ENCODE assay signal across 14 cellular contexts in the genomic region with DNA sequence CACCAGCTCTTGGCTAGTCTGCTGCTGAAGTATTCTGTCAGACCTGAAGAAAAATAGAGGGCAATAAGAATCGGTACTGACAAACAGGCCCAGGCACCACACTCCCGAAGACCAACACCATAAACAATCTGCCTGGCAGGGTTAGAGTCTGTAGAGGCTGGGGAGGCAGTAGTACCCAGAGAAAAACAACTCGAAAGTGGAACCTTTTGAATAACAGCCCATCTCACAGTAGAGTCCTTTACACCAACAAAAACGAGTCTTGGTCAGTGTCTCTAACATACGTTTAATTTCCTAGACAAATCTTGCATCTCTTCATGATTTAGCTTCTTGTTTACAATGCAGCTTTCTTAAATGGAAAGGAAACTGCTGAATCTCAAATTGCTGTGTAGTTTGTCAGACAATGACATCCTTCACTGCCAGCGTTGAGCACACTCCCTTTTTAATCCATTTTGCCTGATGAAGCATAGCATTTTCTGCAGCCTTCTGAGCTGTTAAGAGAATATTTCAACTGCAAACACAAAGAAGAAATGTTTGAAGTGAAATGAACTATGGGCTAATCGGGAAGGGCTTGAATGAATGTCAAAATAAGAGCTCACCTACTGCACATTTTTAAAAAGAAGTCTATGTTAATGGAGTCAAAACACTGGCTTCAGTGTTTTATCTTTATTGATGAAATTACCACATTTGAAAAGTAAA.
DNase-seq lines count a peak whose midpoint lies in the region; ATAC-seq and TF ChIP-seq lines count a peak whose summit lies in the region.
"Had no signal": no experiment of that assay in that cellular context is flagged by ENCODE, and none has a peak within 500 bp of the region (broad histone marks: within the 10 kb centered on the region; RNA-seq: fewer than 3 reads in every experiment).

No MANE protein-coding gene starts in this region.

- WGBS in H9 (ENCODE audit: extremely low coverage, insufficient read length, low lambda C conversion rate), result no CpG with 5 or more reads among the region's 7 CpGs

- H3K36me3 Mint-ChIP-seq in H9 (ENCODE audit: insufficient read depth in 1 of 3, low read depth in 3 of 3), result no peaks in the 10 kb centered on the region
- no peaks in the 10 kb centered on the region for H3K36me3 Mint-ChIP-seq in natural killer cell treated with Interleukin-12 subunit alpha and Interleukin-12 subunit beta and Interleukin-15 and Interleukin-18, amount 100 ng/mL, for 72 hours
- no peaks in the 10 kb centered on the region for H3K36me3 Mint-ChIP-seq in activated T-cell treated with anti-CD3 and anti-CD28 coated beads, Interleukin-2, amount 50 U/mL, for 72 hours (ENCODE audit: insufficient read depth in 2 of 2)
- H3K36me3 Mint-ChIP-seq: CD4-positive, CD25-positive, alpha-beta regulatory T cell; naive thymus-derived CD4-positive, alpha-beta T cell had no signal

- peak overlapping the region; percentile 36 for H3K27ac ChIP-seq in H9 (ENCODE audit: insufficient read length, low read depth, low read length)
- peak overlapping the region; percentile 25 for H3K27ac ChIP-seq in iPS-20b (ENCODE audit: low read length)
- H3K27ac ChIP-seq: RWPE1 had no signal

- H2BK12ac ChIP-seq in H9 (ENCODE audit: insufficient read length, low read depth, low read length), result no peak overlapping the region

- no peak overlapping the region for H4K5ac ChIP-seq in H9 (ENCODE audit: insufficient read length, low read depth, low read length)

- H3K4me3 ChIP-seq in iPS-20b (ENCODE audit: low read length), result no peak overlapping the region

- H3K4me3 Mint-ChIP-seq in H9, result peak overlapping the region in 1 of 2 experiments; percentile 7; a peak in 1 of 5 replicates
- H3K4me3 Mint-ChIP-seq in natural killer cell treated with Interleukin-12 subunit alpha and Interleukin-12 subunit beta and Interleukin-15 and Interleukin-18, amount 100 ng/mL, for 72 hours, result no peak overlapping the region
- H3K4me3 Mint-ChIP-seq in activated T-cell treated with anti-CD3 and anti-CD28 coated beads, Interleukin-2, amount 50 U/mL, for 72 hours, result no peak overlapping the region
- H3K4me3 Mint-ChIP-seq: activated T-helper 17 cell treated with anti-CD3 and anti-CD28 coated beads, Interleukin-2, amount 50 U/mL, for 72 hours; CD4-positive, CD25-positive, alpha-beta regulatory T cell; naive thymus-derived CD4-positive, alpha-beta T cell had no signal

- H3K56ac ChIP-seq in H9 (ENCODE audit: insufficient read length, low read depth, low read length), result no peak overlapping the region

- TF ChIP-seq CTCF in H9 (conservative IDR thresholded peaks at IDR 0.05), result no peak

- H3K9me3 Mint-ChIP-seq in H9, result no peaks in the 10 kb centered on the region; a peak in 1 of 5 replicates
- peaks cover 2% of the 10 kb centered on the region for H3K9me3 Mint-ChIP-seq in natural killer cell treated with Interleukin-12 subunit alpha and Interleukin-12 subunit beta and Interleukin-15 and Interleukin-18, amount 100 ng/mL, for 72 hours
- peaks cover 0 to 4% of the 10 kb centered on the region in 2 donors for H3K9me3 Mint-ChIP-seq in activated T-cell treated with anti-CD3 and anti-CD28 coated beads, Interleukin-2, amount 50 U/mL, for 72 hours

- H3K4ac ChIP-seq in H9 (ENCODE audit: low read depth, low read length), result no peak overlapping the region

- H3K9ac ChIP-seq in H9 (ENCODE audit: extremely low read depth, insufficient read length, low read length) (no peak overlapping the region), iPS-20b (ENCODE audit: low read depth, low read length) (peak overlapping the region; percentile 3; the same call in 1 of the 2 replicates)

- no peak overlapping the region for H2BK120ac ChIP-seq in H9 (ENCODE audit: low read depth, low read length, poor library complexity, severe bottlenecking)

- no peak overlapping the region for H3K18ac ChIP-seq in H9 (ENCODE audit: insufficient read length, low read depth, low read length)

- no peak overlapping the region for H2BK5ac ChIP-seq in H9 (ENCODE audit: insufficient read length, low read length)

- no peak overlapping the region for H4K91ac ChIP-seq in H9 (ENCODE audit: insufficient read length, low read depth, low read length)

- no peak overlapping the region for H3T11ph ChIP-seq in H9 (ENCODE audit: low read length)

- H4K20me1 ChIP-seq in H9 (ENCODE audit: control insufficient read depth, insufficient read depth, insufficient read length), result no peaks in the 10 kb centered on the region

- DNase-seq in H9 (no peak), amniotic epithelial cell (ENCODE audit: low read depth) (peak; percentile 71), renal cortical epithelial cell (ENCODE audit: low read depth) (peak; percentile 84)
- DNase-seq in natural killer cell treated with Interleukin-12 subunit alpha and Interleukin-12 subunit beta and Interleukin-15 and Interleukin-18, amount 100 ng/mL, for 72 hours (ENCODE audit: low spot score), result no peak
- DNase-seq in activated T-cell treated with anti-CD3 and anti-CD28 coated beads, Interleukin-2, amount 50 U/mL, for 72 hours, result no peak
- DNase-seq in effector CD8-positive, alpha-beta T cell (lab: John Stamatoyannopoulos, UW), result no peak
- DNase-seq: CD4-positive, CD25-positive, alpha-beta regulatory T cell; naive thymus-derived CD4-positive, alpha-beta T cell; NCI-H2171; stimulated activated CD4-positive, alpha-beta T cell treated with anti-CD3 and anti-CD28 coated beads, Interleukin-4, amount 100 ng/mL, for 1 hour had no signal

- peak overlapping the region; percentile 75 for H2AFZ ChIP-seq in H9 (ENCODE audit: low read length)

- no peaks in the 10 kb centered on the region for H3K36me3 ChIP-seq in iPS-20b (ENCODE audit: insufficient read depth, low read depth, low read length)

- H2BK15ac ChIP-seq in H9 (ENCODE audit: low read depth, low read length), result no peak overlapping the region

- no peak overlapping the region for H3K4me2 ChIP-seq in H9 (ENCODE audit: insufficient read depth, insufficient read length, low read length)

- no peaks in the 10 kb centered on the region for H3K79me1 ChIP-seq in H9 (ENCODE audit: insufficient read depth, low read depth, low read length, poor library complexity, severe bottlenecking)

- H2BK20ac ChIP-seq in H9 (ENCODE audit: low read depth, low read length, poor library complexity, severe bottlenecking), result no peak overlapping the region

- H3K27me3 Mint-ChIP-seq in H9 (ENCODE audit: low read depth), result no peaks in the 10 kb centered on the region
- H3K27me3 Mint-ChIP-seq in natural killer cell treated with Interleukin-12 subunit alpha and Interleukin-12 subunit beta and Interleukin-15 and Interleukin-18, amount 100 ng/mL, for 72 hours, result no peaks in the 10 kb centered on the region
- H3K27me3 Mint-ChIP-seq in activated T-cell treated with anti-CD3 and anti-CD28 coated beads, Interleukin-2, amount 50 U/mL, for 72 hours (ENCODE audit: low read depth), result no peaks in the 10 kb centered on the region
- H3K27me3 Mint-ChIP-seq: activated T-helper 17 cell treated with anti-CD3 and anti-CD28 coated beads, Interleukin-2, amount 50 U/mL, for 72 hours; CD4-positive, CD25-positive, alpha-beta regulatory T cell; naive thymus-derived CD4-positive, alpha-beta T cell had no signal

- no peaks in the 10 kb centered on the region for H3K23me2 ChIP-seq in H9 (ENCODE audit: insufficient read length, low read depth, low read length, poor library complexity, severe bottlenecking)

- H3K4me1 Mint-ChIP-seq in H9, result peaks cover 43 to 44% of the 10 kb centered on the region in 2 experiments
- H3K4me1 Mint-ChIP-seq in natural killer cell treated with Interleukin-12 subunit alpha and Interleukin-12 subunit beta and Interleukin-15 and Interleukin-18, amount 100 ng/mL, for 72 hours (ENCODE audit: low read depth in 2 of 2), result no peaks in the 10 kb centered on the region
- no peaks in the 10 kb centered on the region for H3K4me1 Mint-ChIP-seq in activated T-cell treated with anti-CD3 and anti-CD28 coated beads, Interleukin-2, amount 50 U/mL, for 72 hours (ENCODE audit: low read depth)
- H3K4me1 Mint-ChIP-seq: activated T-helper 17 cell treated with anti-CD3 and anti-CD28 coated beads, Interleukin-2, amount 50 U/mL, for 72 hours; CD4-positive, CD25-positive, alpha-beta regulatory T cell; naive thymus-derived CD4-positive, alpha-beta T cell had no signal

- H3K27me3 ChIP-seq in H9 (ENCODE audit: insufficient read depth, low read length) (no peaks in the 10 kb centered on the region), iPS-20b (ENCODE audit: insufficient read depth, low read length) (no peaks in the 10 kb centered on the region)

- no peak overlapping the region for H2AK5ac ChIP-seq in H9 (ENCODE audit: insufficient read length, low read length)

- H3K23ac ChIP-seq in H9 (ENCODE audit: insufficient read length, low read depth, low read length), result no peak overlapping the region

- no peak overlapping the region; the same call in 1 of the 2 replicates for H3K14ac ChIP-seq in H9 (ENCODE audit: insufficient read depth, low read length)

- H3K27ac Mint-ChIP-seq in H9, result peak overlapping the region; percentile 15 to 63 (median 44); a peak in 3 of 7 replicates
- H3K27ac Mint-ChIP-seq in natural killer cell treated with Interleukin-12 subunit alpha and Interleukin-12 subunit beta and Interleukin-15 and Interleukin-18, amount 100 ng/mL, for 72 hours, result no peak overlapping the region
- no peak overlapping the region for H3K27ac Mint-ChIP-seq in activated T-cell treated with anti-CD3 and anti-CD28 coated beads, Interleukin-2, amount 50 U/mL, for 72 hours
- H3K27ac Mint-ChIP-seq: activated T-helper 17 cell treated with anti-CD3 and anti-CD28 coated beads, Interleukin-2, amount 50 U/mL, for 72 hours; naive thymus-derived CD4-positive, alpha-beta T cell had no signal

- no peak for ATAC-seq in natural killer cell treated with Interleukin-12 subunit alpha and Interleukin-12 subunit beta and Interleukin-15 and Interleukin-18, amount 100 ng/mL, for 72 hours
- ATAC-seq in HG02885 (IDR thresholded peaks at IDR 0.05; ENCODE audit: poor library complexity, unreplicated experiment), result no peak
- ATAC-seq in activated T-cell treated with anti-CD3 and anti-CD28 coated beads, Interleukin-2, amount 50 U/mL, for 72 hours (replicated peaks in 1 of 2), result no peak
- ATAC-seq: activated T-helper 17 cell treated with anti-CD3 and anti-CD28 coated beads, Interleukin-2, amount 50 U/mL, for 72 hours; naive thymus-derived CD4-positive, alpha-beta T cell had no signal

- H4K8ac ChIP-seq in H9 (replicated peaks; ENCODE audit: insufficient read length, low read depth, low read length), result no peak overlapping the region

- H3K9me3 ChIP-seq in H9 (ENCODE audit: control insufficient read depth, low read depth, low read length) (no peaks in the 10 kb centered on the region), iPS-20b (ENCODE audit: insufficient read depth, low read depth, low read length) (no peaks in the 10 kb centered on the region)

- no peaks in the 10 kb centered on the region for H3K79me2 ChIP-seq in H9 (ENCODE audit: insufficient read depth, low read length)

- H3K4me1 ChIP-seq in H9 (ENCODE audit: insufficient read depth, low read length), result peaks cover 10% of the 10 kb centered on the region; the same call in 1 of the 2 replicates
- peaks cover 30% of the 10 kb centered on the region for H3K4me1 ChIP-seq in iPS-20b (ENCODE audit: insufficient read depth, low read length)

Comparison
In these comparisons a context has a peak if more than half of its experiments do, and no peak if none do; other contexts are left out.
1. DNase-seq: peak in amniotic epithelial cell (single experiment) and renal cortical epithelial cell (single experiment); none in H9 (single experiment), natural killer cell treated with Interleukin-12 subunit alpha and Interleukin-12 subunit beta and Interleukin-15 and Interleukin-18, amount 100 ng/mL, for 72 hours (single experiment), activated T-cell treated with anti-CD3 and anti-CD28 coated beads, Interleukin-2, amount 50 U/mL, for 72 hours (0 of 2) and effector CD8-positive, alpha-beta T cell (single experiment).
2. H3K27ac Mint-ChIP-seq: peak in H9 (3 of 3); none in natural killer cell treated with Interleukin-12 subunit alpha and Interleukin-12 subunit beta and Interleukin-15 and Interleukin-18, amount 100 ng/mL, for 72 hours (0 of 2) and activated T-cell treated with anti-CD3 and anti-CD28 coated beads, Interleukin-2, amount 50 U/mL, for 72 hours (single experiment).